Comparison of ENCODE assay signal across 28 cellular contexts in genomic region chr4:77471821-77472495, GRCh38.
"Had no signal": no experiment of that assay in that cellular context is flagged by ENCODE, and none has a peak within 500 bp of the region (broad histone marks: within the 10 kb centered on the region; RNA-seq: fewer than 3 reads in every experiment).

No MANE protein-coding gene starts in this region.

- H3K4me3 Mint-ChIP-seq: activated CD4-positive, alpha-beta memory T cell treated with anti-CD3 and anti-CD28 coated beads for 36 hours; activated CD4-positive, alpha-beta T cell treated with anti-CD3 and anti-CD28 coated beads, Interleukin-2, amount 10 ng/mL, durations not matched to agents 7 days and 5 days; activated naive CD8-positive, alpha-beta T cell treated with anti-CD3 and anti-CD28 coated beads, Interleukin-2, amount 50 U/mL, for 24 hours; activated T-cell treated with anti-CD3 and anti-CD28 coated beads, Interleukin-2, amount 50 U/mL, for 4 hours had no signal

- H3K9me3 Mint-ChIP-seq: activated CD4-positive, alpha-beta T cell treated with anti-CD3 and anti-CD28 coated beads, Interleukin-2, amount 10 ng/mL, durations not matched to agents 7 days and 5 days; activated naive CD8-positive, alpha-beta T cell treated with anti-CD3 and anti-CD28 coated beads, Interleukin-2, amount 50 U/mL, for 24 hours; activated T-cell treated with anti-CD3 and anti-CD28 coated beads, Interleukin-2, amount 50 U/mL, for 4 hours had no signal

- H3K36me3 Mint-ChIP-seq: activated CD4-positive, alpha-beta memory T cell treated with anti-CD3 and anti-CD28 coated beads for 36 hours had no signal

- ATAC-seq: activated naive CD4-positive, alpha-beta T cell treated with anti-CD3 and anti-CD28 coated beads, Interleukin-2, amount 50 U/mL, for 72 hours; activated naive CD8-positive, alpha-beta T cell treated with anti-CD3 and anti-CD28 coated beads, Interleukin-2, amount 50 U/mL, for 24 hours; activated T-cell treated with anti-CD3 and anti-CD28 coated beads, Interleukin-2, amount 50 U/mL, for 4 hours; body of pancreas; Panc1 had no signal

- H3K4me1 ChIP-seq: ascending aorta, body of pancreas had no signal

- H3K27ac Mint-ChIP-seq: activated CD4-positive, alpha-beta memory T cell treated with anti-CD3 and anti-CD28 coated beads for 36 hours; activated CD4-positive, alpha-beta T cell treated with anti-CD3 and anti-CD28 coated beads, Interleukin-2, amount 10 ng/mL, durations not matched to agents 7 days and 5 days; activated naive CD4-positive, alpha-beta T cell treated with anti-CD3 and anti-CD28 coated beads, Interleukin-2, amount 50 U/mL, for 72 hours; activated naive CD8-positive, alpha-beta T cell treated with anti-CD3 and anti-CD28 coated beads, Interleukin-2, amount 50 U/mL, for 24 hours had no signal

- H3K36me3 ChIP-seq: ascending aorta had no signal

- H3K27ac ChIP-seq: ascending aorta, body of pancreas, RWPE1 had no signal

- H3K9me3 ChIP-seq: ascending aorta, body of pancreas had no signal

- H3K27me3 ChIP-seq: ascending aorta, body of pancreas had no signal

- DNase-seq: activated CD4-positive, alpha-beta memory T cell treated with anti-CD3 and anti-CD28 coated beads for 36 hours; activated CD4-positive, alpha-beta T cell treated with anti-CD3 and anti-CD28 coated beads, Interleukin-2, amount 10 ng/mL, durations not matched to agents 7 days and 5 days; activated CD4-positive, CD25-positive, alpha-beta regulatory T cell; activated CD8-positive, alpha-beta memory T cell treated with anti-CD3 and anti-CD28 coated beads for 24 hours; activated effector memory CD4-positive, alpha-beta T cell treated with anti-CD3 and anti-CD28 coated beads, Interleukin-2, amount 50 U/mL, for 16 hours; activated naive CD4-positive, alpha-beta T cell treated with Interleukin-2 at 50 U/mL for 16 hours; activated naive CD8-positive, alpha-beta T cell treated with anti-CD3 and anti-CD28 coated beads, Interleukin-2, amount 50 U/mL, for 24 hours; activated T-cell treated with anti-CD3 and anti-CD28 coated beads, Interleukin-2, amount 50 U/mL, for 4 hours; amniotic stem cell; body of pancreas; KG1; MM.1S; NCI-H1105; NCI-H1436; NCI-H1694 treated with DMSO at 0.1 percent for 48 hours; NCI-H2029 treated with DMSO at 0.1 percent for 48 hours; NCI-H345; NCI-H510A; NCI-H526 treated with DMSO at 0.1 percent for 48 hours; NCI-H82; OCI-M1; Right ventricle myocardium superior; T-helper 2 cell; T1000 had no signal

- H3K4me1 Mint-ChIP-seq: activated CD4-positive, alpha-beta T cell treated with anti-CD3 and anti-CD28 coated beads, Interleukin-2, amount 10 ng/mL, durations not matched to agents 7 days and 5 days had no signal

- H3K4me3 ChIP-seq: ascending aorta, body of pancreas had no signal
